Comparison of ENCODE assay signal across 8 cellular contexts in genomic region chr16:55944377-55944802, GRCh38.
DNase-seq lines count a peak whose midpoint lies in the region; ATAC-seq and TF ChIP-seq lines count a peak whose summit lies in the region.

No MANE protein-coding gene starts in this region.

- H3K36me3 ChIP-seq in muscle layer of colon (ENCODE audit: insufficient read depth, low read length): no peaks in the 10 kb centered on the region

- H3K9me3 ChIP-seq in muscle layer of colon (ENCODE audit: low read length): no peaks in the 10 kb centered on the region

- H3K27ac ChIP-seq in muscle layer of colon (ENCODE audit: low read depth, low read length): peak overlapping the region; percentile 70

- no peak for TF ChIP-seq POLR2A in erythroblast (IDR thresholded peaks at IDR 0.05; ENCODE audit: low read length)

- H3K4me3 ChIP-seq in muscle layer of colon (ENCODE audit: low read depth in 1 of 2, low read length in 2 of 2): no peak overlapping the region

- peaks cover 5% of the 10 kb centered on the region for H3K4me1 ChIP-seq in muscle layer of colon (ENCODE audit: insufficient read depth, low read length)

- ATAC-seq in GM21529 (IDR thresholded peaks at IDR 0.05; ENCODE audit: unreplicated experiment) (peak; percentile 44), GM18870 (IDR thresholded peaks at IDR 0.05; ENCODE audit: unreplicated experiment) (no peak)

- H3K27me3 ChIP-seq in muscle layer of colon (ENCODE audit: control insufficient read depth in 1 of 2, insufficient read depth in 2 of 2, low read length in 2 of 2): no peaks in the 10 kb centered on the region

- DNase-seq in Ammon's horn (ENCODE audit: low spot score) (peak; percentile 87), NCI-H460 (ENCODE audit: extremely low read depth, low read depth) (peak; percentile 70), activated T-cell treated with anti-CD3 and anti-CD28 coated beads for 1 hour (ENCODE audit: low read depth) (peak; percentile 23), erythroblast (lab: John Stamatoyannopoulos, UW) (peak; percentile 25 to 55)
- peak; percentile 18 for DNase-seq in stimulated activated CD8-positive, alpha-beta memory T cell treated with anti-CD3 and anti-CD28 coated beads, Interleukin-7, amount 100 ng/mL, for 24 hours (ENCODE audit: low read depth)

- H3K9ac ChIP-seq in muscle layer of colon (ENCODE audit: low read length): no peak overlapping the region

Comparison
In these comparisons a context has a peak if more than half of its experiments do, and no peak if none do; other contexts are left out.
1. DNase-seq: peak in every context shown above with its lines; median percentile 87 in Ammon's horn; 70 in NCI-H460; 40 in erythroblast; 23 in activated T-cell treated with anti-CD3 and anti-CD28 coated beads for 1 hour; 18 in stimulated activated CD8-positive, alpha-beta memory T cell treated with anti-CD3 and anti-CD28 coated beads, Interleukin-7, amount 100 ng/mL, for 24 hours.